ENCODE assay signal across 8 cellular contexts in genomic region chr1:169110265-169110664, GRCh38. TPM values are rescaled to one million over a fixed set of nuclear protein-coding genes. Genes with fewer than 3 reads are reported as not detected.
DNase-seq lines count a peak whose midpoint lies in the region; TF ChIP-seq lines count a peak whose summit lies in the region.

No MANE protein-coding gene starts in this region.

- H3K4me1 Mint-ChIP-seq in CD14-positive monocyte: peaks cover 59% of the 10 kb centered on the region

- H3K27ac Mint-ChIP-seq in CD14-positive monocyte: peak overlapping the region in 5 of 7 donors; percentile 19 to 80 (median 65)

- H3K9me2 ChIP-seq in OCI-LY1 (ENCODE audit: low read depth, low read length): no peaks in the 10 kb centered on the region
- H3K9me2 ChIP-seq in Karpas-422 (replicated peaks; ENCODE audit: insufficient read depth, low read length): no peaks in the 10 kb centered on the region

- H3K27ac ChIP-seq in OCI-LY1 (ENCODE audit: low read depth, low read length, poor library complexity, severe bottlenecking): peak overlapping the region; percentile 88
- H3K27ac ChIP-seq in epithelial cell of prostate: peak overlapping the region; percentile 75
- H3K27ac ChIP-seq in ovary: peak overlapping the region in 1 of 2 donors; percentile 13
- H3K27ac ChIP-seq in Karpas-422 (ENCODE audit: low read length): no peak overlapping the region

- no peak for TF ChIP-seq EP300 in ovary (IDR thresholded peaks at IDR 0.05)

- H3K4me3 ChIP-seq in OCI-LY1 (ENCODE audit: low read depth, low read length, poor library complexity, severe bottlenecking) (peak overlapping the region; percentile 90), ovary (peak overlapping the region; percentile 93), Karpas-422 (ENCODE audit: low read length) (no peak overlapping the region)

- H3K27me3 ChIP-seq in OCI-LY1 (ENCODE audit: insufficient read depth, low read length) (no peaks in the 10 kb centered on the region), ovary (no peaks in the 10 kb centered on the region), Karpas-422 (ENCODE audit: low read length) (no peaks in the 10 kb centered on the region)

- H3K27me3 Mint-ChIP-seq in CD14-positive monocyte (ENCODE audit: low read depth in 3 of 3): peaks cover 10 to 27% (median 11%) of the 10 kb centered on the region in 3 donors

- no peak for TF ChIP-seq POLR2A in ovary (IDR thresholded peaks at IDR 0.05)

- no peaks in the 10 kb centered on the region for H3K9me3 ChIP-seq in OCI-LY1 (ENCODE audit: low read length)
- no peaks in the 10 kb centered on the region for H3K9me3 ChIP-seq in ovary
- no peaks in the 10 kb centered on the region for H3K9me3 ChIP-seq in Karpas-422 (ENCODE audit: low read length)

- intact Hi-C loops in CD14-positive monocyte (cut with micrococcal nuclease) (no loop called here), ovary (cut with DNase I) (no loop called here)

- peaks cover 0 to 4% (median 0%) of the 10 kb centered on the region in 7 donors for H3K9me3 Mint-ChIP-seq in CD14-positive monocyte

- H3K36me3 ChIP-seq in OCI-LY1 (ENCODE audit: insufficient read depth, low read length): peaks cover 16% of the 10 kb centered on the region
- no peaks in the 10 kb centered on the region for H3K36me3 ChIP-seq in ovary
- H3K36me3 ChIP-seq in Karpas-422 (ENCODE audit: insufficient read depth, low read length): no peaks in the 10 kb centered on the region

- peaks cover 8% of the 10 kb centered on the region in 2 donors for H3K36me3 Mint-ChIP-seq in CD14-positive monocyte

- H3K4me1 ChIP-seq in OCI-LY1 (ENCODE audit: insufficient read depth, low read length, severe bottlenecking) (peaks cover 69% of the 10 kb centered on the region), ovary (ENCODE audit: insufficient read depth) (peaks cover 11% of the 10 kb centered on the region), Karpas-422 (ENCODE audit: low read length) (peaks cover 9% of the 10 kb centered on the region)

- H3K9ac ChIP-seq in OCI-LY1 (ENCODE audit: low read length) (peak overlapping the region; percentile 7; the same call in 1 of the 2 replicates), Karpas-422 (ENCODE audit: low read length) (no peak overlapping the region)

- H2AFZ ChIP-seq in OCI-LY1 (ENCODE audit: low read length) (no peak overlapping the region), Karpas-422 (ENCODE audit: low read length) (no peak overlapping the region)

- DNase-seq in CD14-positive monocyte (ENCODE audit: low spot score): no peak
- DNase-seq in epithelial cell of prostate (ENCODE audit: low read depth, low spot score): no peak
- DNase-seq in ovary: no peak
- DNase-seq in 8988T: no peak
- DNase-seq in HPDE6-E6E7 (ENCODE audit: extremely low spot score): no peak
- no peak for DNase-seq in Karpas-422
- no peak for DNase-seq in NCI-H2081 (lab: John Stamatoyannopoulos, UW)

- TF ChIP-seq CTCF in CD14-positive monocyte (IDR thresholded peaks at IDR 0.05) (no peak), OCI-LY1 (IDR thresholded peaks at IDR 0.05; ENCODE audit: low read length) (no peak), ovary (IDR thresholded peaks at IDR 0.05) (no peak)

- WGBS in ovary, 3 donors: 11 to 15% (median 13%) methylated on average over 3 of the region's 3 CpGs

- no peaks in the 10 kb centered on the region for H3F3A ChIP-seq in OCI-LY1 (ENCODE audit: insufficient read depth, low read length)

- H3K79me2 ChIP-seq in OCI-LY1 (ENCODE audit: insufficient read depth, low read length): peaks cover 5% of the 10 kb centered on the region
- H3K79me2 ChIP-seq in Karpas-422 (ENCODE audit: low read length): no peaks in the 10 kb centered on the region

- peak overlapping the region; percentile 95 for H3K4me2 ChIP-seq in OCI-LY1 (ENCODE audit: low read length)
- no peak overlapping the region for H3K4me2 ChIP-seq in Karpas-422 (ENCODE audit: low read depth, low read length, poor library complexity, severe bottlenecking)

- H4K20me1 ChIP-seq in OCI-LY1 (ENCODE audit: insufficient read depth, low read length): no peaks in the 10 kb centered on the region
- no peaks in the 10 kb centered on the region for H4K20me1 ChIP-seq in Karpas-422 (ENCODE audit: insufficient read depth, low read depth, low read length)

- peak overlapping the region in 1 of 2 donors; percentile 68 for H3K4me3 Mint-ChIP-seq in CD14-positive monocyte

RNA-seq across cellular contexts. Expression of gene ATP1B1, which starts 3.8 kb away (rescaled TPM):
- polyA plus RNA-seq in CD14-positive monocyte (under 1 TPM; 0.63 to 0.72 TPM), ovary (10 to 100 TPM; 35.8 to 56.3 TPM)
- 100 to 1,000 TPM in 3 of 7 donors, 10 to 100 TPM in 4; 40.2 to 130 (median 93.8) TPM for total RNA-seq in ovary
- not detected in 2 replicates for total RNA-seq in Karpas-422 (2014; rRNA removed; shearing (Covaris generic); ENCODE audit: low replicate concordance)

Comparison
In these comparisons a context has a peak if more than half of its experiments do, and no peak if none do; other contexts are left out.
1. RNA of gene ATP1B1, which starts 3.8 kb away (total RNA-seq): 40.2 to 130 TPM in ovary; not detected in Karpas-422; every median in the first group is over 10 times any median in the second.